ENCODE assay signal across 23 cellular contexts in the genomic region with DNA sequence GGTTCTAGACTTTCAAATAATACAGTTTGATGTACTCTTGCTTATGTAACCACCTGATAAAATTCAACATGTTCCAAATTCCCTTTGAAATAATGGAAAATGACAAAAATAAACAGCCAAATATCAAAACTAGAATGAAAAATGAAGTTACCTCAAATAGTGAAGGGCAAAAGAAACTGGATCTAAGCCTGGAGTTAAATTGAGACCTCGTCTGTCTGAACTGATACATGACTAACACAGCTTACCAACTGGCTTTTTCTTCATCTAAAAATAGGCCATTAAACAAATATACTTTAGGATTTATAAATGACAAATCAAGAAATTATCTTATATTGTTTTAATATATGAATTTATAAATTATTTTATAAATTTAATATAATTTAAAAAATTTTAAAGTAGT.
"Had no signal": no experiment of that assay in that cellular context is flagged by ENCODE, and none has a peak within 500 bp of the region (broad histone marks: within the 10 kb centered on the region; RNA-seq: fewer than 3 reads in every experiment).

No MANE protein-coding gene starts in this region.

- H3K4me3 ChIP-seq: breast epithelium, Peyer's patch, SJSA1 had no signal

- H3K4me1 ChIP-seq: breast epithelium, Peyer's patch, SJSA1 had no signal

- H3K9me3 ChIP-seq: breast epithelium, Peyer's patch, SJSA1 had no signal

- H3K27ac ChIP-seq: breast epithelium, Peyer's patch, RWPE1, SJSA1 had no signal

- H3K27me3 ChIP-seq: breast epithelium, Peyer's patch, SJSA1 had no signal

- DNase-seq: activated CD4-positive, alpha-beta memory T cell treated with anti-CD3 and anti-CD28 coated beads for 36 hours; activated CD4-positive, alpha-beta T cell treated with anti-CD3 and anti-CD28 coated beads, Interleukin-2, amount 10 ng/mL, durations not matched to agents 7 days and 5 days; activated CD4-positive, CD25-positive, alpha-beta regulatory T cell; activated CD8-positive, alpha-beta memory T cell treated with anti-CD3 and anti-CD28 coated beads for 24 hours; activated naive CD4-positive, alpha-beta T cell treated with anti-CD3 and anti-CD28 coated beads, Interleukin-2, amount 50 U/mL, for 16 hours; activated naive CD8-positive, alpha-beta T cell treated with anti-CD3 and anti-CD28 coated beads, Interleukin-2, amount 10 ng/mL, durations not matched to agents 7 days and 5 days; activated T-cell treated with anti-CD3 and anti-CD28 coated beads for 4 hours; aorta; caudate nucleus; KBM-7; NCI-H1048; NCI-H146; NCI-H187 treated with DMSO at 0.1 percent for 48 hours; NCI-H2081 treated with DMSO at 0.1 percent for 48 hours; NCI-H446; NCI-H524; Peyer's patch; SHP77; T-helper 17 cell; T-helper 9 cell had no signal

- H3K36me3 ChIP-seq: breast epithelium had no signal
